Comparison of ENCODE assay signal across 17 cellular contexts in genomic region chr2:169806586-169806985, GRCh38.
"Had no signal": no experiment of that assay in that cellular context is flagged by ENCODE, and none has a peak within 500 bp of the region (broad histone marks: within the 10 kb centered on the region; RNA-seq: fewer than 3 reads in every experiment).

No MANE protein-coding gene starts in this region.

- H3K27me3 ChIP-seq: ascending aorta, dorsolateral prefrontal cortex, sigmoid colon, suprapubic skin had no signal

- DNase-seq: activated CD4-positive, alpha-beta T cell treated with anti-CD3 and anti-CD28 coated beads, Interleukin-2, amount 50 U/mL, for 1 hour; activated CD4-positive, CD25-positive, alpha-beta regulatory T cell; activated effector memory CD4-positive, alpha-beta T cell treated with Interleukin-2 at 50 U/mL for 16 hours; activated naive CD8-positive, alpha-beta T cell treated with anti-CD3 and anti-CD28 coated beads, Interleukin-2, amount 10 ng/mL, durations not matched to agents 7 days and 5 days; activated T-cell treated with anti-CD3 and anti-CD28 coated beads, Interleukin-2, amount 50 U/mL, for 1 hour; dorsolateral prefrontal cortex; erythroblast; islet precursor cell; psoas muscle; sigmoid colon; stimulated activated naive B cell treated with anti-CD40 and anti-IgM and Interleukin-4, amounts not matched to agents 10 μg/mL and 1 μg/mL and 100 μg/mL, for 72 hours had no signal

- H3K27ac Mint-ChIP-seq: activated naive CD8-positive, alpha-beta T cell treated with anti-CD3 and anti-CD28 coated beads, Interleukin-2, amount 10 ng/mL, durations not matched to agents 7 days and 5 days; mesothelial cell of epicardium; type B pancreatic cell had no signal

- H3K4me1 ChIP-seq: psoas muscle had no signal

- H3K4me3 ChIP-seq: ascending aorta, dorsolateral prefrontal cortex, lung, psoas muscle, sigmoid colon, suprapubic skin had no signal

- H3K27ac ChIP-seq: psoas muscle, sigmoid colon, suprapubic skin had no signal

- ATAC-seq: psoas muscle; stimulated activated naive B cell treated with anti-CD40 and anti-IgM and Interleukin-4, amounts not matched to agents 10 μg/mL and 1 μg/mL and 100 μg/mL, for 72 hours had no signal

- H3K9me3 Mint-ChIP-seq: activated naive CD8-positive, alpha-beta T cell treated with anti-CD3 and anti-CD28 coated beads, Interleukin-2, amount 10 ng/mL, durations not matched to agents 7 days and 5 days; mesothelial cell of epicardium; neural crest cell; stimulated activated naive B cell treated with anti-CD40 and anti-IgM and Interleukin-4, amounts not matched to agents 10 μg/mL and 1 μg/mL and 100 μg/mL, for 72 hours; type B pancreatic cell had no signal

- H3K4me3 Mint-ChIP-seq: activated naive CD8-positive, alpha-beta T cell treated with anti-CD3 and anti-CD28 coated beads, Interleukin-2, amount 10 ng/mL, durations not matched to agents 7 days and 5 days; mesothelial cell of epicardium; neural crest cell; stimulated activated naive B cell treated with anti-CD40 and anti-IgM and Interleukin-4, amounts not matched to agents 10 μg/mL and 1 μg/mL and 100 μg/mL, for 72 hours; type B pancreatic cell had no signal

- H3K9me3 ChIP-seq: ascending aorta, psoas muscle, sigmoid colon, suprapubic skin had no signal

- H3K27me3 Mint-ChIP-seq: activated naive CD8-positive, alpha-beta T cell treated with anti-CD3 and anti-CD28 coated beads, Interleukin-2, amount 10 ng/mL, durations not matched to agents 7 days and 5 days; stimulated activated naive B cell treated with anti-CD40 and anti-IgM and Interleukin-4, amounts not matched to agents 10 μg/mL and 1 μg/mL and 100 μg/mL, for 72 hours; type B pancreatic cell had no signal
